2 cellular contexts compared by ENCODE assay signal in the genomic region with DNA sequence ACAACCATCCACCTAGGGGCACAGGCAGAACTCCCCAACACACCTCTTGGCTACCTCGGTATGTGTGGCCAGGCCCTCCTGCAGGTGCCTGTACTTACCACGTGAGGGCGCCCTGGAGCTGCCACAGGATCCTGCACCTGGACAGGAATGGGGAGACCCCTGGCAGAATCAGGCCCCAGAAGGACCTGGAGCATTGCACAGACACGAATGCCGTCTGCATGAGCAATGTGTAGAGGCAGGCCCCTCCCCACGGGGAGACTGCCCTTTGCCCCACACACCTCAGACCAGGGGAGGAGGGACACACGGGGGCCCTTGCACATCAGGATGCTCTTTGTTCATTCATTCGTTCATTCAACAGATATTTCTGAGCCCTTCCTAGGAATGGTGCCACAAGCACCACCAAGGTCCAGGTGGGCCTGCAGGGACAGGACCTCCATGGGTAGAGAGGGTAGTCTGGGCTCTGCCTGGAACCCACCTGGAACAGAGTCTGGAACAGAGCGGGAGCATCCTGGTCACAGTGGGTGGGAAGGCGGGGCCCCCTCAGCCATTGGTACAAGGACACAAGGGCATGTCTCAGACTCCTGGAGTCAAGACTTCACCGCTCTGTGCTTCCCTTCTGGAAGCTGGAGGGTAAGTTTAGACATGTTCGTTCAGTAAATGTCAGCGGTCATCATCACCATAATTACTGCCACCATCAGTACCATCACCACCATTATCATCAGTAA.
A peak's percentile ranks its signal among the peaks of the same experiment; 100 is the strongest.
TF ChIP-seq lines count a peak whose summit lies in the region.

No MANE protein-coding gene starts in this region.

TF ChIP-seq in HEK293T, 16 proteins besides CTCF, POLR2A, EP300 and RAD21:
- TF ChIP-seq LEF1 (IDR thresholded peaks at IDR 0.05; ENCODE audit: borderline replicate concordance) (no peak), ELF4 (IDR thresholded peaks at IDR 0.05) (no peak), HDGF (IDR thresholded peaks at IDR 0.05; ENCODE audit: borderline replicate concordance) (no peak), PKNOX1 (IDR thresholded peaks at IDR 0.05) (no peak), SP1 (IDR thresholded peaks at IDR 0.05) (no peak), CTBP1 (IDR thresholded peaks at IDR 0.05; ENCODE audit: borderline replicate concordance) (no peak), NFRKB (IDR thresholded peaks at IDR 0.05) (no peak), L3MBTL2 (conservative IDR thresholded peaks at IDR 0.05) (no peak), BHLHE40 (IDR thresholded peaks at IDR 0.05; ENCODE audit: borderline replicate concordance) (no peak), SUZ12 (IDR thresholded peaks at IDR 0.05) (no peak)
TF ChIP-seq in HEK293T: peak in this region for 0.

TF ChIP-seq in HepG2, 621 proteins besides CTCF, POLR2A, EP300 and RAD21 (continues in another document):
- TF ChIP-seq TCF7 (IDR thresholded peaks at IDR 0.05; ENCODE audit: low read depth) (no peak), SMC3 (IDR thresholded peaks at IDR 0.05; ENCODE audit: low read length) (peak; percentile 79), ELF3 (CRISPR knock-in tag; IDR thresholded peaks at IDR 0.05) (0 out of 2 replicates have a peak, but pooled peaks have one; percentile 16), REPIN1 (CRISPR knock-in tag; IDR thresholded peaks at IDR 0.05; ENCODE audit: borderline replicate concordance, low read depth) (no peak), RBM39 (IDR thresholded peaks at IDR 0.05; ENCODE audit: low read depth, low read length, poor library complexity, severe bottlenecking) (peak; percentile 13), SP2 (CRISPR knock-in tag; IDR thresholded peaks at IDR 0.05) (peak; percentile 22; the same call in 1 of the 2 replicates), ESRRA (CRISPR knock-in tag; IDR thresholded peaks at IDR 0.05; ENCODE audit: low read depth) (peak; percentile 24; the same call in 1 of the 2 replicates), ZFX (CRISPR knock-in tag; IDR thresholded peaks at IDR 0.05; ENCODE audit: low read depth) (peak; percentile 64; the same call in 1 of the 2 replicates), KDM2A (CRISPR knock-in tag; IDR thresholded peaks at IDR 0.05; ENCODE audit: borderline replicate concordance, low read depth) (peak; percentile 65; the same call in 1 of the 2 replicates), MYC (CRISPR knock-in tag; IDR thresholded peaks at IDR 0.05; ENCODE audit: borderline replicate concordance) (0 out of 2 replicates have a peak, but pooled peaks have one; percentile 41), KDM5B (CRISPR knock-in tag; IDR thresholded peaks at IDR 0.05; ENCODE audit: borderline replicate concordance) (0 out of 2 replicates have a peak, but pooled peaks have one; percentile 25), TFDP2 (CRISPR knock-in tag; IDR thresholded peaks at IDR 0.05) (no peak), ZBTB7A (CRISPR knock-in tag; IDR thresholded peaks at IDR 0.05) (peak; percentile 29; the same call in 1 of the 2 replicates), XRCC5 (optimal IDR thresholded peaks at IDR 0.05; ENCODE audit: low read length) (peak; percentile 96), ZNF264 (CRISPR knock-in tag; IDR thresholded peaks at IDR 0.05) (no peak), ZNF687 (CRISPR knock-in tag; IDR thresholded peaks at IDR 0.05) (peak; percentile 53; the same call in 1 of the 2 replicates), REXO4 (CRISPR knock-in tag; IDR thresholded peaks at IDR 0.05; ENCODE audit: borderline replicate concordance) (no peak), SMYD3 (CRISPR knock-in tag; IDR thresholded peaks at IDR 0.05) (no peak), RNF219 (CRISPR knock-in tag; IDR thresholded peaks at IDR 0.05) (no peak), ZBTB4 (CRISPR knock-in tag; IDR thresholded peaks at IDR 0.05; ENCODE audit: borderline replicate concordance) (peak; percentile 4; the same call in 1 of the 2 replicates)
- TF ChIP-seq, protein P1, sequence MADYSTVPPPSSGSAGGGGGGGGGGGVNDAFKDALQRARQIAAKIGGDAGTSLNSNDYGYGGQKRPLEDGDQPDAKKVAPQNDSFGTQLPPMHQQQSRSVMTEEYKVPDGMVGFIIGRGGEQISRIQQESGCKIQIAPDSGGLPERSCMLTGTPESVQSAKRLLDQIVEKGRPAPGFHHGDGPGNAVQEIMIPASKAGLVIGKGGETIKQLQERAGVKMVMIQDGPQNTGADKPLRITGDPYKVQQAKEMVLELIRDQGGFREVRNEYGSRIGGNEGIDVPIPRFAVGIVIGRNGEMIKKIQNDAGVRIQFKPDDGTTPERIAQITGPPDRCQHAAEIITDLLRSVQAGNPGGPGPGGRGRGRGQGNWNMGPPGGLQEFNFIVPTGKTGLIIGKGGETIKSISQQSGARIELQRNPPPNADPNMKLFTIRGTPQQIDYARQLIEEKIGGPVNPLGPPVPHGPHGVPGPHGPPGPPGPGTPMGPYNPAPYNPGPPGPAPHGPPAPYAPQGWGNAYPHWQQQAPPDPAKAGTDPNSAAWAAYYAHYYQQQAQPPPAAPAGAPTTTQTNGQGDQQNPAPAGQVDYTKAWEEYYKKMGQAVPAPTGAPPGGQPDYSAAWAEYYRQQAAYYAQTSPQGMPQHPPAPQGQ (CRISPR knock-in tag; IDR thresholded peaks at IDR 0.05; ENCODE audit: borderline replicate concordance), result no peak
- TF ChIP-seq, protein P2, sequence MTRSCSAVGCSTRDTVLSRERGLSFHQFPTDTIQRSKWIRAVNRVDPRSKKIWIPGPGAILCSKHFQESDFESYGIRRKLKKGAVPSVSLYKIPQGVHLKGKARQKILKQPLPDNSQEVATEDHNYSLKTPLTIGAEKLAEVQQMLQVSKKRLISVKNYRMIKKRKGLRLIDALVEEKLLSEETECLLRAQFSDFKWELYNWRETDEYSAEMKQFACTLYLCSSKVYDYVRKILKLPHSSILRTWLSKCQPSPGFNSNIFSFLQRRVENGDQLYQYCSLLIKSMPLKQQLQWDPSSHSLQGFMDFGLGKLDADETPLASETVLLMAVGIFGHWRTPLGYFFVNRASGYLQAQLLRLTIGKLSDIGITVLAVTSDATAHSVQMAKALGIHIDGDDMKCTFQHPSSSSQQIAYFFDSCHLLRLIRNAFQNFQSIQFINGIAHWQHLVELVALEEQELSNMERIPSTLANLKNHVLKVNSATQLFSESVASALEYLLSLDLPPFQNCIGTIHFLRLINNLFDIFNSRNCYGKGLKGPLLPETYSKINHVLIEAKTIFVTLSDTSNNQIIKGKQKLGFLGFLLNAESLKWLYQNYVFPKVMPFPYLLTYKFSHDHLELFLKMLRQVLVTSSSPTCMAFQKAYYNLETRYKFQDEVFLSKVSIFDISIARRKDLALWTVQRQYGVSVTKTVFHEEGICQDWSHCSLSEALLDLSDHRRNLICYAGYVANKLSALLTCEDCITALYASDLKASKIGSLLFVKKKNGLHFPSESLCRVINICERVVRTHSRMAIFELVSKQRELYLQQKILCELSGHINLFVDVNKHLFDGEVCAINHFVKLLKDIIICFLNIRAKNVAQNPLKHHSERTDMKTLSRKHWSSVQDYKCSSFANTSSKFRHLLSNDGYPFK (CRISPR knock-in tag; IDR thresholded peaks at IDR 0.05; ENCODE audit: borderline replicate concordance), result peak; percentile 34; the same call in 1 of the 2 replicates
- TF ChIP-seq, protein P3, sequence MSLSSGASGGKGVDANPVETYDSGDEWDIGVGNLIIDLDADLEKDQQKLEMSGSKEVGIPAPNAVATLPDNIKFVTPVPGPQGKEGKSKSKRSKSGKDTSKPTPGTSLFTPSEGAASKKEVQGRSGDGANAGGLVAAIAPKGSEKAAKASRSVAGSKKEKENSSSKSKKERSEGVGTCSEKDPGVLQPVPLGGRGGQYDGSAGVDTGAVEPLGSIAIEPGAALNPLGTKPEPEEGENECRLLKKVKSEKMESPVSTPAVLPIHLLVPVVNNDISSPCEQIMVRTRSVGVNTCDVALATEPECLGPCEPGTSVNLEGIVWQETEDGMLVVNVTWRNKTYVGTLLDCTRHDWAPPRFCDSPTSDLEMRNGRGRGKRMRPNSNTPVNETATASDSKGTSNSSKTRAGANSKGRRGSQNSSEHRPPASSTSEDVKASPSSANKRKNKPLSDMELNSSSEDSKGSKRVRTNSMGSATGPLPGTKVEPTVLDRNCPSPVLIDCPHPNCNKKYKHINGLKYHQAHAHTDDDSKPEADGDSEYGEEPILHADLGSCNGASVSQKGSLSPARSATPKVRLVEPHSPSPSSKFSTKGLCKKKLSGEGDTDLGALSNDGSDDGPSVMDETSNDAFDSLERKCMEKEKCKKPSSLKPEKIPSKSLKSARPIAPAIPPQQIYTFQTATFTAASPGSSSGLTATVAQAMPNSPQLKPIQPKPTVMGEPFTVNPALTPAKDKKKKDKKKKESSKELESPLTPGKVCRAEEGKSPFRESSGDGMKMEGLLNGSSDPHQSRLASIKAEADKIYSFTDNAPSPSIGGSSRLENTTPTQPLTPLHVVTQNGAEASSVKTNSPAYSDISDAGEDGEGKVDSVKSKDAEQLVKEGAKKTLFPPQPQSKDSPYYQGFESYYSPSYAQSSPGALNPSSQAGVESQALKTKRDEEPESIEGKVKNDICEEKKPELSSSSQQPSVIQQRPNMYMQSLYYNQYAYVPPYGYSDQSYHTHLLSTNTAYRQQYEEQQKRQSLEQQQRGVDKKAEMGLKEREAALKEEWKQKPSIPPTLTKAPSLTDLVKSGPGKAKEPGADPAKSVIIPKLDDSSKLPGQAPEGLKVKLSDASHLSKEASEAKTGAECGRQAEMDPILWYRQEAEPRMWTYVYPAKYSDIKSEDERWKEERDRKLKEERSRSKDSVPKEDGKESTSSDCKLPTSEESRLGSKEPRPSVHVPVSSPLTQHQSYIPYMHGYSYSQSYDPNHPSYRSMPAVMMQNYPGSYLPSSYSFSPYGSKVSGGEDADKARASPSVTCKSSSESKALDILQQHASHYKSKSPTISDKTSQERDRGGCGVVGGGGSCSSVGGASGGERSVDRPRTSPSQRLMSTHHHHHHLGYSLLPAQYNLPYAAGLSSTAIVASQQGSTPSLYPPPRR (CRISPR knock-in tag; IDR thresholded peaks at IDR 0.05; ENCODE audit: borderline replicate concordance), result peak; percentile 50; the same call in 1 of the 2 replicates
